Comparison of ENCODE assay signal across 20 cellular contexts in genomic region chr2:120489023-120489422, GRCh38.
A peak's percentile ranks its signal among the peaks of the same experiment; 100 is the strongest.
DNase-seq lines count a peak whose midpoint lies in the region; ATAC-seq, FAIRE-seq and TF ChIP-seq lines count a peak whose summit lies in the region.
"Had no signal": no experiment of that assay in that cellular context is flagged by ENCODE, and none has a peak within 500 bp of the region (broad histone marks: within the 10 kb centered on the region; RNA-seq: fewer than 3 reads in every experiment).

No MANE protein-coding gene starts in this region.

- H3K14ac ChIP-seq in neuronal stem cell (ENCODE audit: low read length): no peak overlapping the region

- peaks cover 48% of the 10 kb centered on the region for H3K27me3 ChIP-seq in left ventricle myocardium inferior (ENCODE audit: low read depth)
- peaks cover 0 to 18% (median 0%) of the 10 kb centered on the region in 3 experiments for H3K27me3 ChIP-seq in neuronal stem cell (ENCODE audit: control insufficient read depth in 3 of 3, insufficient read depth in 3 of 3, low read depth in 1 of 3, low read length in 3 of 3)
- H3K27me3 ChIP-seq: SJCRH30 had no signal

- H3K9me3 ChIP-seq in left ventricle myocardium inferior (replicated peaks): no peaks in the 10 kb centered on the region
- H3K9me3 ChIP-seq in kidney (ENCODE audit: control insufficient read depth in 1 of 2, low read length in 2 of 2): no peaks in the 10 kb centered on the region
- peaks cover 0 to 8% of the 10 kb centered on the region in 2 donors for H3K9me3 ChIP-seq in neuronal stem cell (replicated peaks in 1 of 2; ENCODE audit: control insufficient read depth in 2 of 2, insufficient read depth in 1 of 2, low read depth in 1 of 2, low read length in 2 of 2)
- H3K9me3 ChIP-seq: SJCRH30 had no signal

- TF ChIP-seq CTCF in left ventricle myocardium inferior (IDR thresholded peaks at IDR 0.05; ENCODE audit: borderline replicate concordance) (no peak), kidney (IDR thresholded peaks at IDR 0.05; ENCODE audit: borderline replicate concordance, extremely low read depth, insufficient read depth) (no peak), foreskin fibroblast (IDR thresholded peaks at IDR 0.05; ENCODE audit: low read depth, low read length) (no peak)

- H2BK15ac ChIP-seq in neuronal stem cell (ENCODE audit: low read length): no peak overlapping the region

- H3K4me3 ChIP-seq in left ventricle myocardium inferior (no peak overlapping the region), kidney (ENCODE audit: low read length in 2 of 2) (no peak overlapping the region), neuronal stem cell (ENCODE audit: low read length in 2 of 2) (no peak overlapping the region), foreskin fibroblast (ENCODE audit: low read depth in 1 of 2, low read length in 2 of 2) (no peak overlapping the region)
- H3K4me3 ChIP-seq: K562, PC-9, SJCRH30 had no signal

- H3K18ac ChIP-seq in neuronal stem cell (ENCODE audit: low read length): no peak overlapping the region

- H3K23ac ChIP-seq in neuronal stem cell (ENCODE audit: low read depth, low read length, poor library complexity): no peak overlapping the region

- H3K9ac ChIP-seq in kidney (ENCODE audit: low read length in 2 of 2) (no peak overlapping the region), neuronal stem cell (ENCODE audit: low read depth, low read length, poor library complexity) (no peak overlapping the region)

- H3K4ac ChIP-seq in neuronal stem cell (ENCODE audit: low read length): no peak overlapping the region

- H4K91ac ChIP-seq in neuronal stem cell (ENCODE audit: low read depth, low read length, poor library complexity): no peak overlapping the region

- no peak for FAIRE-seq in kidney (lab: Jason Lieb, UNC)
- FAIRE-seq: GM19239, K562 had no signal

- DNase-seq in left ventricle myocardium superior (peak; percentile 23), left ventricle myocardium inferior (no peak), kidney (peak; percentile 58), neuronal stem cell (ENCODE audit: low spot score) (no peak), foreskin fibroblast (no peak), NCI-H146 (lab: John Stamatoyannopoulos, UW) (no peak), NCI-H524 (lab: John Stamatoyannopoulos, UW) (no peak)
- DNase-seq: Calu3; CD4-positive, alpha-beta T cell; GF-D8; NCI-H1105; NCI-H1694 treated with DMSO at 0.1 percent for 48 hours; NCI-H2107; NCI-H510A treated with DMSO at 0.1 percent for 48 hours; PC-9; SJCRH30 had no signal

- no peak overlapping the region for H2BK12ac ChIP-seq in neuronal stem cell (ENCODE audit: low read length)

- peaks cover 2% of the 10 kb centered on the region for H3K79me1 ChIP-seq in neuronal stem cell (ENCODE audit: low read depth, low read length)

- whole genome bisulfite sequencing in neuronal stem cell (ENCODE audit: extremely low coverage in 2 of 2, insufficient read length in 2 of 2, insufficient replicate concordance in 1 of 2), 2 donors: no CpG with 5 or more reads among the region's 7 CpGs

- ATAC-seq in left ventricle myocardium superior: no peak
- ATAC-seq: HCT116, K562 had no signal

- H3K4me1 ChIP-seq in left ventricle myocardium inferior (no peaks in the 10 kb centered on the region), kidney (ENCODE audit: control insufficient read depth in 1 of 2, insufficient read depth in 1 of 2, low read depth in 1 of 2, low read length in 2 of 2) (no peaks in the 10 kb centered on the region), neuronal stem cell (ENCODE audit: control insufficient read depth in 2 of 2, insufficient read depth in 1 of 2, low read depth in 1 of 2, low read length in 2 of 2) (peaks cover 5 to 8% of the 10 kb centered on the region in 2 donors)
- H3K4me1 ChIP-seq: SJCRH30 had no signal

- no peak overlapping the region for H4K8ac ChIP-seq in neuronal stem cell (ENCODE audit: low read depth, low read length)

- peak overlapping the region; percentile 48 for H2AK5ac ChIP-seq in neuronal stem cell (ENCODE audit: low read depth, low read length)

- H3K4me2 ChIP-seq in neuronal stem cell (ENCODE audit: insufficient read depth, low read length, poor library complexity, severe bottlenecking): no peak overlapping the region
- H3K4me2 ChIP-seq: PC-9 had no signal

- no peak overlapping the region for H3K27ac ChIP-seq in left ventricle myocardium inferior (replicated peaks)
- no peak overlapping the region for H3K27ac ChIP-seq in kidney (ENCODE audit: low read depth in 2 of 2, low read length in 2 of 2)
- no peak overlapping the region for H3K27ac ChIP-seq in neuronal stem cell (replicated peaks; ENCODE audit: low read length)
- H3K27ac ChIP-seq: PC-9, RWPE1, SJCRH30 had no signal

- peak overlapping the region; percentile 39 for H2BK5ac ChIP-seq in neuronal stem cell (ENCODE audit: low read length)

- intact Hi-C loops in left ventricle myocardium superior (cut with micrococcal nuclease): no loop called here
- intact Hi-C loops in left ventricle myocardium inferior (cut with micrococcal nuclease): no loop called here
- intact Hi-C loops in kidney (cut with DNase I): no loop called here

- H2AFZ ChIP-seq in neuronal stem cell (ENCODE audit: low read length): no peak overlapping the region
- H2AFZ ChIP-seq: PC-9 had no signal

- no peak overlapping the region for H2BK120ac ChIP-seq in neuronal stem cell (ENCODE audit: low read depth, low read length)

- no peaks in the 10 kb centered on the region for H3K36me3 ChIP-seq in left ventricle myocardium inferior
- H3K36me3 ChIP-seq in kidney (ENCODE audit: control insufficient read depth in 1 of 2, insufficient read depth in 2 of 2, low read length in 2 of 2): no peaks in the 10 kb centered on the region
- no peaks in the 10 kb centered on the region for H3K36me3 ChIP-seq in neuronal stem cell (replicated peaks in 1 of 2; ENCODE audit: control insufficient read depth in 2 of 2, insufficient read depth in 2 of 2, low read length in 2 of 2)
- H3K36me3 ChIP-seq: SJCRH30 had no signal

Comparison
In these comparisons a context has a peak if more than half of its experiments do, and no peak if none do; other contexts are left out.
1. DNase-seq: peak in left ventricle myocardium superior (single experiment) and kidney (single experiment); none in left ventricle myocardium inferior (single experiment), neuronal stem cell (single experiment), foreskin fibroblast (0 of 2), NCI-H146 (single experiment) and NCI-H524 (0 of 2).